In the genomic region with DNA sequence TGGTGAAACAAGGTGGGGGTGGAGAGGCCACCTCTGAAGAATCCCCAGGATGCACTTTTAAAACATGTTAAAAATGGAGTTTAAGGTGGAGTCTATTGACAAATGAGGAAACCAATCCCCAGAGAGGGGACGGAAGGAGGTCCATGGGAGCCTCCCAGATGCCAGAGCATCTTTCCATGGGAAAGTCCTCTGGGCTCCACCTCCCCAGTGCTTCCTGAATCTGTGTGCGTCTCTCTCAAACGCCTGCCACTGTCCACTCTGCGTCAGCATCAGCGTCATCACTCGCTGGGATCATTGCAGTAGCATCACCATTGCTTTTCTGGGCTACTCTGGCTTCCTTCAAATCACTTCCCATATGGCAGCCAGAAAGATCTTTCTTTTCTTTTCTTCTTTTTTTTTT, we compare ENCODE assay signal across 20 cellular contexts. TPM values are rescaled to one million over a fixed set of nuclear protein-coding genes. Genes with fewer than 3 reads are reported as not detected.
DNase-seq lines count a peak whose midpoint lies in the region; ATAC-seq and TF ChIP-seq lines count a peak whose summit lies in the region.
"Had no signal": no experiment of that assay in that cellular context is flagged by ENCODE, and none has a peak within 500 bp of the region (broad histone marks: within the 10 kb centered on the region; RNA-seq: fewer than 3 reads in every experiment).

No MANE protein-coding gene starts in this region.

- no peaks in the 10 kb centered on the region for H3K9me3 Mint-ChIP-seq in HFFc6

- H2AFZ ChIP-seq in osteoblast (ENCODE audit: low read length), result no peak overlapping the region

- no peak overlapping the region for H3K4me2 ChIP-seq in osteoblast (ENCODE audit: insufficient read depth, low read length)

- H3K27ac ChIP-seq in heart right ventricle, result peak overlapping the region; percentile 3 to 94 (median 88)
- no peak overlapping the region for H3K27ac ChIP-seq in osteoblast (ENCODE audit: low read depth, low read length)
- H3K27ac ChIP-seq: C4-2B had no signal

- H3K36me3 ChIP-seq in heart right ventricle (peaks cover 0 to 12% (median 0%) of the 10 kb centered on the region in 9 donors), osteoblast (ENCODE audit: insufficient read depth, low read length) (no peaks in the 10 kb centered on the region), H7 (replicated peaks; ENCODE audit: control insufficient read depth, insufficient read depth, low read length) (no peaks in the 10 kb centered on the region)

- peaks cover 7% of the 10 kb centered on the region for H3K36me3 Mint-ChIP-seq in HFFc6 (ENCODE audit: low read depth)

- no peak overlapping the region for H3K4me3 Mint-ChIP-seq in HFFc6

- intact Hi-C loops in heart right ventricle (cut with DNase I), result no loop called here

- H3K4me1 ChIP-seq in heart right ventricle, result peaks cover 0 to 69% (median 57%) of the 10 kb centered on the region in 9 donors
- peaks cover 7% of the 10 kb centered on the region for H3K4me1 ChIP-seq in osteoblast (ENCODE audit: insufficient read depth, low read length)

- peak in 7 of 8 donors; percentile 44 to 74 (median 60) for ATAC-seq in heart right ventricle
- ATAC-seq: HCT116 had no signal

- 40 to 45% methylated on average over 6 of the region's 6 CpGs for WGBS in heart right ventricle, 2 donors

- TF ChIP-seq CTCF in HFFc6 (IDR thresholded peaks at IDR 0.05) (no peak), heart right ventricle (IDR thresholded peaks at IDR 0.05) (no peak), osteoblast (IDR thresholded peaks at IDR 0.05; ENCODE audit: extremely low read depth, low read depth, low read length) (no peak)

- peaks cover 62% of the 10 kb centered on the region for H3K4me1 Mint-ChIP-seq in HFFc6 (ENCODE audit: low read depth)

- H3K27ac Mint-ChIP-seq in HFFc6, result peak overlapping the region; percentile 51; the same call in 1 of the 2 replicates

- H3K27me3 Mint-ChIP-seq in HFFc6 (ENCODE audit: insufficient read depth), result peaks cover 3% of the 10 kb centered on the region

- H3K79me2 ChIP-seq in osteoblast (ENCODE audit: insufficient read depth, low read length), result no peaks in the 10 kb centered on the region

- H3K9me3 ChIP-seq in heart right ventricle, result no peaks in the 10 kb centered on the region
- H3K9me3 ChIP-seq in osteoblast (ENCODE audit: low read depth, low read length), result no peaks in the 10 kb centered on the region

- no peak overlapping the region for H3K4me3 ChIP-seq in heart right ventricle
- H3K4me3 ChIP-seq in osteoblast (ENCODE audit: insufficient read depth, low read length), result no peak overlapping the region
- no peak overlapping the region for H3K4me3 ChIP-seq in H7 (ENCODE audit: insufficient read depth, low read depth, low read length)

- DNase-seq in HFFc6 (peak; percentile 26), dermis blood vessel endothelial cell (peak; percentile 40), heart right ventricle (peak in 1 of 2 donors; percentile 73), osteoblast (ENCODE audit: insufficient read length, low spot score, missing footprints) (peak; percentile 71), DMS153 treated with DMSO at 0.1 percent for 48 hours (lab: John Stamatoyannopoulos, UW; ENCODE audit: unreplicated experiment) (no peak), H7 (no peak), AG20443 (ENCODE audit: low spot score) (no peak)
- DNase-seq in activated naive CD4-positive, alpha-beta T cell (lab: John Stamatoyannopoulos, UW), result no peak
- DNase-seq: AML-193, GDM1, KBM-7, NCI-H1105, NCI-H1694 treated with DMSO at 0.1 percent for 48 hours, NCI-H2107, NCI-H510A, NCI-H748 treated with DMSO at 0.1 percent for 48 hours, SHP77 had no signal

- no peaks in the 10 kb centered on the region for H4K20me1 ChIP-seq in osteoblast (ENCODE audit: insufficient read depth, low read length)

- H3K27me3 ChIP-seq in heart right ventricle, result peaks cover 0 to 63% (median 48%) of the 10 kb centered on the region in 7 donors
- H3K27me3 ChIP-seq in osteoblast (ENCODE audit: insufficient read depth, low read length), result peaks cover 32% of the 10 kb centered on the region
- peaks cover 49% of the 10 kb centered on the region for H3K27me3 ChIP-seq in H7 (ENCODE audit: control insufficient read depth, insufficient read depth, low read length)

RNA-seq across cellular contexts. Expression of gene GPR4, which starts 6.2 kb away (rescaled TPM):
- 10 to 100 TPM in 4 of 6 experiments, 1 to 10 TPM in 2; 3.7 to 16.8 (median 13.3) TPM for total RNA-seq in HFFc6 (2021; fragmentation: NEBNext Ultra II Directional; extraction: Animal tissue kit (Norgen Biotek cat#: 25700))
- total RNA-seq in dermis blood vessel endothelial cell (3.2 and 5.0 TPM in 2 replicates), heart right ventricle (10 to 100 TPM in 1 of 10 donors, 1 to 10 TPM in 9; 2.3 to 29.4 (median 5.2) TPM), osteoblast (not detected in 2 replicates)
- 1 to 10 TPM; 5.7 to 9.4 TPM for polyA plus RNA-seq in heart right ventricle
- total RNA-seq in H7 (2014; rRNA removed; shearing (Covaris generic)), result 0.07 and 0.41 TPM in 2 replicates
- total RNA-seq: Daoy had no signal

RNA-seq across cellular contexts. Expression of gene OPA3, which starts 11.2 kb away (rescaled TPM):
- 10 to 100 TPM; 13.3 to 15.5 (median 14.3) TPM for total RNA-seq in HFFc6 (2021; fragmentation: NEBNext Ultra II Directional; extraction: Animal tissue kit (Norgen Biotek cat#: 25700))
- total RNA-seq in dermis blood vessel endothelial cell, result 5.1 and 9.4 TPM in 2 replicates
- total RNA-seq in heart right ventricle, result 10 to 100 TPM; 20.0 to 27.9 (median 24.2) TPM
- polyA plus RNA-seq in heart right ventricle, result 10 to 100 TPM; 10.2 to 10.7 TPM
- total RNA-seq in osteoblast, result 7.1 and 7.6 TPM in 2 replicates
- 12.6 and 14.2 TPM in 2 replicates for total RNA-seq in H7 (2014; rRNA removed; shearing (Covaris generic))

RNA-seq across cellular contexts. Expression of gene EML2, which starts 43.4 kb away (rescaled TPM):
- total RNA-seq in HFFc6 (2021; fragmentation: NEBNext Ultra II Directional; extraction: Animal tissue kit (Norgen Biotek cat#: 25700)), result 10 to 100 TPM; 57.8 to 71.2 (median 64.7) TPM
- total RNA-seq in dermis blood vessel endothelial cell (18.9 and 26.1 TPM in 2 replicates), heart right ventricle (10 to 100 TPM; 30.2 to 54.5 (median 46.1) TPM), osteoblast (10.1 and 11.8 TPM in 2 replicates)
- polyA plus RNA-seq in heart right ventricle, result 10 to 100 TPM; 17.3 to 26.8 TPM
- total RNA-seq in H7 (2014; rRNA removed; shearing (Covaris generic)), result 42.5 and 48.6 TPM in 2 replicates

Comparison
In these comparisons a context has a peak if more than half of its experiments do, and no peak if none do; other contexts are left out.
1. DNase-seq: peak in HFFc6 (single experiment), dermis blood vessel endothelial cell (single experiment) and osteoblast (single experiment); none in DMS153 treated with DMSO at 0.1 percent for 48 hours (single experiment), H7 (single experiment), AG20443 (single experiment) and activated naive CD4-positive, alpha-beta T cell (0 of 4).